23 cellular contexts compared by ENCODE assay signal in genomic region chr10:11320809-11321520, GRCh38.
DNase-seq lines count a peak whose midpoint lies in the region; ATAC-seq and TF ChIP-seq lines count a peak whose summit lies in the region.
"Had no signal": no experiment of that assay in that cellular context is flagged by ENCODE, and none has a peak within 500 bp of the region (broad histone marks: within the 10 kb centered on the region; RNA-seq: fewer than 3 reads in every experiment).

No MANE protein-coding gene starts in this region.

- H3K27me3 Mint-ChIP-seq in activated CD4-positive, alpha-beta T cell treated with anti-CD3 and anti-CD28 coated beads for 36 hours: no peaks in the 10 kb centered on the region
- H3K27me3 Mint-ChIP-seq in activated naive CD8-positive, alpha-beta T cell: no peaks in the 10 kb centered on the region
- no peaks in the 10 kb centered on the region for H3K27me3 Mint-ChIP-seq in natural killer cell (ENCODE audit: low read depth in 2 of 2)
- H3K27me3 Mint-ChIP-seq: B cell had no signal

- H3K27ac ChIP-seq in HEK293 (ENCODE audit: extremely low read depth, low read depth, low read length) (no peak overlapping the region), brain microvascular endothelial cell (no peak overlapping the region)
- H3K27ac ChIP-seq: adrenal gland, suprapubic skin, vagina had no signal

- H3K4me3 ChIP-seq in HEK293 (ENCODE audit: low read depth, low read length): no peak overlapping the region
- H3K4me3 ChIP-seq in brain microvascular endothelial cell (ENCODE audit: low read depth, low read length): no peak overlapping the region
- H3K4me3 ChIP-seq: adrenal gland, suprapubic skin, vagina had no signal

- peak; percentile 29 for ATAC-seq in activated CD4-positive, alpha-beta T cell treated with anti-CD3 and anti-CD28 coated beads for 36 hours
- ATAC-seq in natural killer cell: no peak
- no peak for ATAC-seq in HG03442 (IDR thresholded peaks at IDR 0.05; ENCODE audit: unreplicated experiment)
- ATAC-seq: Right ventricle myocardium inferior had no signal

- in situ Hi-C loops in brain microvascular endothelial cell (cut with HindIII; ENCODE audit: low pct_ligation_motif_present, low sequenced_read_pairs): no loop called here

- H3K4me3 Mint-ChIP-seq in activated CD4-positive, alpha-beta T cell treated with anti-CD3 and anti-CD28 coated beads for 36 hours: no peak overlapping the region
- no peak overlapping the region for H3K4me3 Mint-ChIP-seq in activated naive CD8-positive, alpha-beta T cell
- H3K4me3 Mint-ChIP-seq in natural killer cell: peak overlapping the region; percentile 25
- H3K4me3 Mint-ChIP-seq: B cell, nephron had no signal

- TF ChIP-seq CTCF in HEK293 (tag by site-specific recombination; IDR thresholded peaks at IDR 0.05) (no peak), natural killer cell (IDR thresholded peaks at IDR 0.05) (no peak), brain microvascular endothelial cell (IDR thresholded peaks at IDR 0.05; ENCODE audit: low read depth, low read length, missing control alignments) (no peak)

- H3K9me3 Mint-ChIP-seq in activated CD4-positive, alpha-beta T cell treated with anti-CD3 and anti-CD28 coated beads for 36 hours (ENCODE audit: low read depth): no peaks in the 10 kb centered on the region
- no peaks in the 10 kb centered on the region for H3K9me3 Mint-ChIP-seq in activated naive CD8-positive, alpha-beta T cell (ENCODE audit: low read depth)
- H3K9me3 Mint-ChIP-seq in natural killer cell: no peaks in the 10 kb centered on the region
- H3K9me3 Mint-ChIP-seq: nephron had no signal

- H3K27me3 ChIP-seq in brain microvascular endothelial cell (replicated peaks): no peaks in the 10 kb centered on the region
- H3K27me3 ChIP-seq: adrenal gland, suprapubic skin, vagina had no signal

- peaks cover 86% of the 10 kb centered on the region for H3K36me3 Mint-ChIP-seq in activated CD4-positive, alpha-beta T cell treated with anti-CD3 and anti-CD28 coated beads for 36 hours (ENCODE audit: low read depth)
- H3K36me3 Mint-ChIP-seq in activated naive CD8-positive, alpha-beta T cell: peaks cover 19% of the 10 kb centered on the region
- peaks cover 68% of the 10 kb centered on the region for H3K36me3 Mint-ChIP-seq in natural killer cell

- H3K4me1 ChIP-seq in HEK293 (ENCODE audit: control insufficient read depth, insufficient read depth, low read length): no peaks in the 10 kb centered on the region
- H3K4me1 ChIP-seq: adrenal gland, suprapubic skin, vagina had no signal

- H3K27ac Mint-ChIP-seq in activated CD4-positive, alpha-beta T cell treated with anti-CD3 and anti-CD28 coated beads for 36 hours: peak overlapping the region; percentile 92
- peak overlapping the region; percentile 90 for H3K27ac Mint-ChIP-seq in activated naive CD8-positive, alpha-beta T cell
- peak overlapping the region; percentile 87 to 92 for H3K27ac Mint-ChIP-seq in natural killer cell
- H3K27ac Mint-ChIP-seq: B cell, nephron had no signal

- CTCF ChIA-PET in activated CD4-positive, alpha-beta T cell treated with anti-CD3 and anti-CD28 coated beads for 36 hours (lab: Charles Lee): interaction anchor here (0.9 to 1.4 kb wide), 2 partner anchors 9 to 81 kb away, joined by 3 to 4 read pairs; no protein-coding TSS in a partner anchor
- CTCF ChIA-PET in HEK293 (lab: Yijun Ruan, JAX): interaction anchor here (0.7 kb wide), 1 partner anchor 63 kb away, joined by 4 read pairs; no protein-coding TSS in a partner anchor

- H3K4me1 Mint-ChIP-seq in activated CD4-positive, alpha-beta T cell treated with anti-CD3 and anti-CD28 coated beads for 36 hours: peaks cover 87% of the 10 kb centered on the region
- peaks cover 67% of the 10 kb centered on the region for H3K4me1 Mint-ChIP-seq in activated naive CD8-positive, alpha-beta T cell (ENCODE audit: low read depth)
- peaks cover 40 to 69% of the 10 kb centered on the region in 2 donors for H3K4me1 Mint-ChIP-seq in natural killer cell
- H3K4me1 Mint-ChIP-seq: B cell had no signal

- peaks cover 4 to 54% of the 10 kb centered on the region in 2 experiments; a peak in 1 of 3 replicates for H3K36me3 ChIP-seq in HEK293 (ENCODE audit: control insufficient read depth in 2 of 2, insufficient read depth in 1 of 2, low read length in 2 of 2)
- no peaks in the 10 kb centered on the region for H3K36me3 ChIP-seq in brain microvascular endothelial cell (replicated peaks)
- H3K36me3 ChIP-seq: adrenal gland had no signal

- DNase-seq in activated CD4-positive, alpha-beta T cell treated with anti-CD3 and anti-CD28 coated beads for 36 hours: no peak
- no peak for DNase-seq in activated CD4-positive, alpha-beta T cell treated with anti-CD3 and anti-CD28 coated beads for 1 hour
- no peak for DNase-seq in natural killer cell
- no peak for DNase-seq in DMS79 (lab: John Stamatoyannopoulos, UW)
- DNase-seq in brain microvascular endothelial cell: no peak
- DNase-seq: adrenal gland; foreskin melanocyte; GOT3; kidney; mammary epithelial cell; NCI-H1105; NCI-H524 treated with DMSO at 0.1 percent for 48 hours; small intestine; stimulated activated CD4-positive, alpha-beta T cell treated with anti-CD3 and anti-CD28 coated beads, Interleukin-4, amount 100 ng/mL, for 24 hours; SW 1271 had no signal

- POLR2A ChIA-PET in activated CD4-positive, alpha-beta T cell treated with anti-CD3 and anti-CD28 coated beads for 36 hours (lab: Charles Lee): interaction anchor here (0.9 kb wide), 1 partner anchor 171 kb away, joined by 4 read pairs; no protein-coding TSS in a partner anchor
- POLR2A ChIA-PET in HEK293 (lab: Yijun Ruan, JAX): no interaction called here

- no peaks in the 10 kb centered on the region for H3K9me3 ChIP-seq in HEK293 (ENCODE audit: control insufficient read depth, insufficient read depth, low read depth, low read length)
- H3K9me3 ChIP-seq: adrenal gland, suprapubic skin, vagina had no signal

- intact Hi-C loops in activated CD4-positive, alpha-beta T cell treated with anti-CD3 and anti-CD28 coated beads for 36 hours (cut with DNase I, micrococcal nuclease): loop anchor here in 1 of 2 experiments (5.0 kb wide), 1 partner anchor 144 kb away; no protein-coding TSS in a partner anchor
- intact Hi-C loops in natural killer cell (cut with micrococcal nuclease): no loop called here

TF ChIP-seq in HEK293, 187 proteins besides CTCF, POLR2A, EP300 and RAD21:
- 0 out of 2 replicates have a peak, but pooled peaks have one; percentile 22 for TF ChIP-seq ZNF623 (tag by site-specific recombination; IDR thresholded peaks at IDR 0.05)
- TF ChIP-seq, protein P1, sequence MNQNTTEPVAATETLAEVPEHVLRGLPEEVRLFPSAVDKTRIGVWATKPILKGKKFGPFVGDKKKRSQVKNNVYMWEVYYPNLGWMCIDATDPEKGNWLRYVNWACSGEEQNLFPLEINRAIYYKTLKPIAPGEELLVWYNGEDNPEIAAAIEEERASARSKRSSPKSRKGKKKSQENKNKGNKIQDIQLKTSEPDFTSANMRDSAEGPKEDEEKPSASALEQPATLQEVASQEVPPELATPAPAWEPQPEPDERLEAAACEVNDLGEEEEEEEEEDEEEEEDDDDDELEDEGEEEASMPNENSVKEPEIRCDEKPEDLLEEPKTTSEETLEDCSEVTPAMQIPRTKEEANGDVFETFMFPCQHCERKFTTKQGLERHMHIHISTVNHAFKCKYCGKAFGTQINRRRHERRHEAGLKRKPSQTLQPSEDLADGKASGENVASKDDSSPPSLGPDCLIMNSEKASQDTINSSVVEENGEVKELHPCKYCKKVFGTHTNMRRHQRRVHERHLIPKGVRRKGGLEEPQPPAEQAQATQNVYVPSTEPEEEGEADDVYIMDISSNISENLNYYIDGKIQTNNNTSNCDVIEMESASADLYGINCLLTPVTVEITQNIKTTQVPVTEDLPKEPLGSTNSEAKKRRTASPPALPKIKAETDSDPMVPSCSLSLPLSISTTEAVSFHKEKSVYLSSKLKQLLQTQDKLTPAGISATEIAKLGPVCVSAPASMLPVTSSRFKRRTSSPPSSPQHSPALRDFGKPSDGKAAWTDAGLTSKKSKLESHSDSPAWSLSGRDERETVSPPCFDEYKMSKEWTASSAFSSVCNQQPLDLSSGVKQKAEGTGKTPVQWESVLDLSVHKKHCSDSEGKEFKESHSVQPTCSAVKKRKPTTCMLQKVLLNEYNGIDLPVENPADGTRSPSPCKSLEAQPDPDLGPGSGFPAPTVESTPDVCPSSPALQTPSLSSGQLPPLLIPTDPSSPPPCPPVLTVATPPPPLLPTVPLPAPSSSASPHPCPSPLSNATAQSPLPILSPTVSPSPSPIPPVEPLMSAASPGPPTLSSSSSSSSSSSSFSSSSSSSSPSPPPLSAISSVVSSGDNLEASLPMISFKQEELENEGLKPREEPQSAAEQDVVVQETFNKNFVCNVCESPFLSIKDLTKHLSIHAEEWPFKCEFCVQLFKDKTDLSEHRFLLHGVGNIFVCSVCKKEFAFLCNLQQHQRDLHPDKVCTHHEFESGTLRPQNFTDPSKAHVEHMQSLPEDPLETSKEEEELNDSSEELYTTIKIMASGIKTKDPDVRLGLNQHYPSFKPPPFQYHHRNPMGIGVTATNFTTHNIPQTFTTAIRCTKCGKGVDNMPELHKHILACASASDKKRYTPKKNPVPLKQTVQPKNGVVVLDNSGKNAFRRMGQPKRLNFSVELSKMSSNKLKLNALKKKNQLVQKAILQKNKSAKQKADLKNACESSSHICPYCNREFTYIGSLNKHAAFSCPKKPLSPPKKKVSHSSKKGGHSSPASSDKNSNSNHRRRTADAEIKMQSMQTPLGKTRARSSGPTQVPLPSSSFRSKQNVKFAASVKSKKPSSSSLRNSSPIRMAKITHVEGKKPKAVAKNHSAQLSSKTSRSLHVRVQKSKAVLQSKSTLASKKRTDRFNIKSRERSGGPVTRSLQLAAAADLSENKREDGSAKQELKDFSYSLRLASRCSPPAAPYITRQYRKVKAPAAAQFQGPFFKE (tag by site-specific recombination; IDR thresholded peaks at IDR 0.05; ENCODE audit: borderline replicate concordance): no peak
- no peak for TF ChIP-seq TCF7L2 (IDR thresholded peaks at IDR 0.05; ENCODE audit: borderline replicate concordance, low read depth, low read length)
